In genomic region chr3:116260491-116260890, GRCh38 we compare ENCODE assay signal across 26 cellular contexts.
"Had no signal": no experiment of that assay in that cellular context is flagged by ENCODE, and none has a peak within 500 bp of the region (broad histone marks: within the 10 kb centered on the region; RNA-seq: fewer than 3 reads in every experiment).

No MANE protein-coding gene starts in this region.

- DNase-seq: cortex of kidney; effector memory CD8-positive, alpha-beta T cell; erythroblast; esophagus squamous epithelium; foreskin melanocyte; hypothalamus; kidney; left cardiac atrium; left lung; mesenchymal stem cell; mucosa of descending colon; naive B cell; right lobe of liver; small intestine; stimulated activated CD4-positive, alpha-beta T cell treated with anti-CD3 and anti-CD28 coated beads, Interleukin-15, amount 100 ng/mL, for 24 hours; stimulated activated CD4-positive, alpha-beta T cell treated with anti-CD3 and anti-CD28 coated beads, Interleukin-2, amount 100 ng/mL, for 48 hours; stimulated activated naive B cell treated with anti-CD40 and anti-IgM and Interleukin-4, amounts not matched to agents 10 μg/mL and 1 μg/mL and 100 μg/mL, for 72 hours; stimulated activated naive CD8-positive, alpha-beta T cell treated with anti-CD3 and anti-CD28 coated beads, Interleukin-15, amount 100 ng/mL, for 72 hours; thyroid gland; trophoblast cell had no signal

- H3K9me3 ChIP-seq: esophagus squamous epithelium, left lung, mucosa of descending colon, right lobe of liver, thyroid gland, vagina had no signal

- H3K36me3 ChIP-seq: esophagus squamous epithelium, left lung, right lobe of liver, thyroid gland, vagina had no signal

- H3K27ac ChIP-seq: esophagus squamous epithelium, left lung, parathyroid adenoma, right lobe of liver, thyroid gland, vagina had no signal

- H3K36me3 Mint-ChIP-seq: mesothelial cell of epicardium; naive B cell; natural killer cell treated with Interleukin-12 subunit alpha and Interleukin-12 subunit beta and Interleukin-15 and Interleukin-18, amount 100 ng/mL, for 72 hours; stimulated activated naive B cell treated with anti-CD40 and anti-IgM and Interleukin-4, amounts not matched to agents 10 μg/mL and 1 μg/mL and 100 μg/mL, for 72 hours had no signal

- H3K4me1 ChIP-seq: parathyroid adenoma, right lobe of liver, thyroid gland had no signal

- H3K27ac Mint-ChIP-seq: effector memory CD8-positive, alpha-beta T cell; mesothelial cell of epicardium; naive B cell; natural killer cell treated with Interleukin-12 subunit alpha and Interleukin-12 subunit beta and Interleukin-15 and Interleukin-18, amount 100 ng/mL, for 72 hours; progenitor cell of endocrine pancreas; stimulated activated naive B cell treated with anti-CD40 and anti-IgM and Interleukin-4, amounts not matched to agents 10 μg/mL and 1 μg/mL and 100 μg/mL, for 72 hours; stimulated activated naive CD8-positive, alpha-beta T cell treated with anti-CD3 and anti-CD28 coated beads, Interleukin-15, amount 100 ng/mL, for 72 hours had no signal

- H3K4me1 Mint-ChIP-seq: naive B cell; stimulated activated naive B cell treated with anti-CD40 and anti-IgM and Interleukin-4, amounts not matched to agents 10 μg/mL and 1 μg/mL and 100 μg/mL, for 72 hours; stimulated activated naive CD8-positive, alpha-beta T cell treated with anti-CD3 and anti-CD28 coated beads, Interleukin-15, amount 100 ng/mL, for 72 hours had no signal

- H3K27me3 Mint-ChIP-seq: effector memory CD8-positive, alpha-beta T cell; naive B cell; natural killer cell treated with Interleukin-12 subunit alpha and Interleukin-12 subunit beta and Interleukin-15 and Interleukin-18, amount 100 ng/mL, for 72 hours; stimulated activated naive B cell treated with anti-CD40 and anti-IgM and Interleukin-4, amounts not matched to agents 10 μg/mL and 1 μg/mL and 100 μg/mL, for 72 hours; stimulated activated naive CD8-positive, alpha-beta T cell treated with anti-CD3 and anti-CD28 coated beads, Interleukin-15, amount 100 ng/mL, for 72 hours had no signal

- H3K27me3 ChIP-seq: esophagus squamous epithelium, left lung, right lobe of liver, thyroid gland, vagina had no signal

- ATAC-seq: effector memory CD8-positive, alpha-beta T cell; left cardiac atrium; left lung; mucosa of descending colon; natural killer cell treated with Interleukin-12 subunit alpha and Interleukin-12 subunit beta and Interleukin-15 and Interleukin-18, amount 100 ng/mL, for 72 hours; right lobe of liver; stimulated activated naive B cell treated with anti-CD40 and anti-IgM and Interleukin-4, amounts not matched to agents 10 μg/mL and 1 μg/mL and 100 μg/mL, for 72 hours; stimulated activated naive CD8-positive, alpha-beta T cell treated with anti-CD3 and anti-CD28 coated beads, Interleukin-15, amount 100 ng/mL, for 72 hours had no signal

- H3K79me2 ChIP-seq: parathyroid adenoma had no signal

- H3K9me3 Mint-ChIP-seq: mesothelial cell of epicardium; neural crest cell; stimulated activated naive B cell treated with anti-CD40 and anti-IgM and Interleukin-4, amounts not matched to agents 10 μg/mL and 1 μg/mL and 100 μg/mL, for 72 hours; stimulated activated naive CD8-positive, alpha-beta T cell treated with anti-CD3 and anti-CD28 coated beads, Interleukin-15, amount 100 ng/mL, for 72 hours had no signal

- H3K9ac ChIP-seq: parathyroid adenoma had no signal

- H2AFZ ChIP-seq: parathyroid adenoma had no signal

- H3K4me3 ChIP-seq: esophagus squamous epithelium, left lung, mucosa of descending colon, right lobe of liver, thyroid gland, vagina had no signal

- H3K4me3 Mint-ChIP-seq: effector memory CD8-positive, alpha-beta T cell; mesothelial cell of epicardium; naive B cell; natural killer cell treated with Interleukin-12 subunit alpha and Interleukin-12 subunit beta and Interleukin-15 and Interleukin-18, amount 100 ng/mL, for 72 hours; neural crest cell; stimulated activated naive B cell treated with anti-CD40 and anti-IgM and Interleukin-4, amounts not matched to agents 10 μg/mL and 1 μg/mL and 100 μg/mL, for 72 hours; stimulated activated naive CD8-positive, alpha-beta T cell treated with anti-CD3 and anti-CD28 coated beads, Interleukin-15, amount 100 ng/mL, for 72 hours had no signal
